Comparison of ENCODE assay signal across 13 cellular contexts in genomic region chr12:46555379-46555778, GRCh38.
DNase-seq lines count a peak whose midpoint lies in the region; ATAC-seq and TF ChIP-seq lines count a peak whose summit lies in the region.
"Had no signal": no experiment of that assay in that cellular context is flagged by ENCODE, and none has a peak within 500 bp of the region (broad histone marks: within the 10 kb centered on the region; RNA-seq: fewer than 3 reads in every experiment).

No MANE protein-coding gene starts in this region.

- H3K27me3 ChIP-seq in adipocyte (replicated peaks; ENCODE audit: control insufficient read depth, insufficient read depth, low read length) (no peaks in the 10 kb centered on the region), tibial artery (no peaks in the 10 kb centered on the region)
- H3K27me3 ChIP-seq: BE2C had no signal

- H3K36me3 Mint-ChIP-seq in activated naive CD4-positive, alpha-beta T cell treated with anti-CD3 and anti-CD28 coated beads for 36 hours (ENCODE audit: low read depth): peaks cover 3% of the 10 kb centered on the region
- peaks cover 7 to 35% of the 10 kb centered on the region in 2 donors for H3K36me3 Mint-ChIP-seq in activated naive CD4-positive, alpha-beta T cell treated with anti-CD3 and anti-CD28 coated beads, Interleukin-2, amount 50 U/mL, for 72 hours
- H3K36me3 Mint-ChIP-seq in stimulated activated naive B cell treated with anti-CD40 and anti-IgM and Interleukin-4, amounts not matched to agents 10 μg/mL and 1 μg/mL and 100 μg/mL, for 72 hours: peaks cover 4% of the 10 kb centered on the region in 2 donors

- H3K4me3 Mint-ChIP-seq in activated naive CD4-positive, alpha-beta T cell treated with anti-CD3 and anti-CD28 coated beads for 36 hours: no peak overlapping the region
- no peak overlapping the region for H3K4me3 Mint-ChIP-seq in stimulated activated naive B cell treated with anti-CD40 and anti-IgM and Interleukin-4, amounts not matched to agents 10 μg/mL and 1 μg/mL and 100 μg/mL, for 72 hours
- H3K4me3 Mint-ChIP-seq: activated CD8-positive, alpha-beta T cell treated with anti-CD3 and anti-CD28 coated beads, Interleukin-2, amount 10 ng/mL, durations not matched to agents 7 days and 5 days had no signal

- H3K4me1 Mint-ChIP-seq in activated naive CD4-positive, alpha-beta T cell treated with anti-CD3 and anti-CD28 coated beads for 36 hours (ENCODE audit: low read depth): peaks cover 56% of the 10 kb centered on the region
- peaks cover 0 to 2% of the 10 kb centered on the region in 2 donors for H3K4me1 Mint-ChIP-seq in stimulated activated naive B cell treated with anti-CD40 and anti-IgM and Interleukin-4, amounts not matched to agents 10 μg/mL and 1 μg/mL and 100 μg/mL, for 72 hours

- ATAC-seq in activated naive CD4-positive, alpha-beta T cell treated with anti-CD3 and anti-CD28 coated beads, Interleukin-2, amount 50 U/mL, for 72 hours: no peak
- ATAC-seq in GM21786 (IDR thresholded peaks at IDR 0.05; ENCODE audit: unreplicated experiment): no peak
- ATAC-seq in stimulated activated naive B cell treated with anti-CD40 and anti-IgM and Interleukin-4, amounts not matched to agents 10 μg/mL and 1 μg/mL and 100 μg/mL, for 72 hours (replicated peaks): no peak
- ATAC-seq: activated CD8-positive, alpha-beta T cell treated with anti-CD3 and anti-CD28 coated beads, Interleukin-2, amount 10 ng/mL, durations not matched to agents 7 days and 5 days had no signal

- DNase-seq in activated naive CD4-positive, alpha-beta T cell treated with anti-CD3 and anti-CD28 coated beads for 36 hours: no peak
- no peak for DNase-seq in activated naive CD4-positive, alpha-beta T cell treated with anti-CD3 and anti-CD28 coated beads, Interleukin-2, amount 50 U/mL, for 72 hours (ENCODE audit: low spot score in 2 of 2)
- peak; percentile 89 for DNase-seq in adipocyte (ENCODE audit: low read depth)
- DNase-seq in hepatic stellate cell (ENCODE audit: low spot score): peak; percentile 31
- no peak for DNase-seq in tibial artery
- DNase-seq in NCI-H2171 treated with DMSO at 0.1 percent for 48 hours (lab: John Stamatoyannopoulos, UW): no peak
- DNase-seq in stimulated activated naive B cell treated with anti-CD40 and anti-IgM and Interleukin-4, amounts not matched to agents 10 μg/mL and 1 μg/mL and 100 μg/mL, for 72 hours: no peak
- DNase-seq: activated CD8-positive, alpha-beta T cell treated with anti-CD3 and anti-CD28 coated beads, Interleukin-2, amount 10 ng/mL, durations not matched to agents 7 days and 5 days; BE2C; NCI-H146; stimulated activated CD4-positive, alpha-beta T cell treated with anti-CD3 and anti-CD28 coated beads, Interleukin-15, amount 100 ng/mL, for 24 hours had no signal

- H3K4me3 ChIP-seq in adipocyte (ENCODE audit: low read length): peak overlapping the region; percentile 65
- no peak overlapping the region for H3K4me3 ChIP-seq in tibial artery

- H3K9me3 ChIP-seq in adipocyte (ENCODE audit: control insufficient read depth, low read length): no peaks in the 10 kb centered on the region
- no peaks in the 10 kb centered on the region for H3K9me3 ChIP-seq in tibial artery
- H3K9me3 ChIP-seq: BE2C had no signal

- peaks cover 3% of the 10 kb centered on the region for H3K9me3 Mint-ChIP-seq in activated naive CD4-positive, alpha-beta T cell treated with anti-CD3 and anti-CD28 coated beads for 36 hours
- H3K9me3 Mint-ChIP-seq in activated naive CD4-positive, alpha-beta T cell treated with anti-CD3 and anti-CD28 coated beads, Interleukin-2, amount 50 U/mL, for 72 hours: peaks cover 8 to 19% of the 10 kb centered on the region in 2 donors
- no peaks in the 10 kb centered on the region for H3K9me3 Mint-ChIP-seq in stimulated activated naive B cell treated with anti-CD40 and anti-IgM and Interleukin-4, amounts not matched to agents 10 μg/mL and 1 μg/mL and 100 μg/mL, for 72 hours

- peak overlapping the region; percentile 70 for H3K27ac Mint-ChIP-seq in activated naive CD4-positive, alpha-beta T cell treated with anti-CD3 and anti-CD28 coated beads for 36 hours
- peak overlapping the region in 1 of 2 donors; percentile 25 for H3K27ac Mint-ChIP-seq in activated naive CD4-positive, alpha-beta T cell treated with anti-CD3 and anti-CD28 coated beads, Interleukin-2, amount 50 U/mL, for 72 hours
- no peak overlapping the region for H3K27ac Mint-ChIP-seq in stimulated activated naive B cell treated with anti-CD40 and anti-IgM and Interleukin-4, amounts not matched to agents 10 μg/mL and 1 μg/mL and 100 μg/mL, for 72 hours
- H3K27ac Mint-ChIP-seq: activated CD8-positive, alpha-beta T cell treated with anti-CD3 and anti-CD28 coated beads, Interleukin-2, amount 10 ng/mL, durations not matched to agents 7 days and 5 days had no signal

- peak overlapping the region; percentile 90 for H3K9ac ChIP-seq in adipocyte (ENCODE audit: low read length)

- no peak for TF ChIP-seq CTCF in tibial artery (IDR thresholded peaks at IDR 0.05)

- intact Hi-C loops in activated naive CD4-positive, alpha-beta T cell treated with anti-CD3 and anti-CD28 coated beads for 36 hours (cut with micrococcal nuclease): loop anchor here (10.0 kb wide), 1 partner anchor 1321 kb away; no protein-coding TSS in a partner anchor
- intact Hi-C loops in tibial artery (cut with DNase I; ENCODE audit: low total_unique reads): no loop called here

- H3K36me3 ChIP-seq in adipocyte (ENCODE audit: control insufficient read depth, insufficient read depth, low read length, severe bottlenecking) (no peaks in the 10 kb centered on the region), tibial artery (no peaks in the 10 kb centered on the region)
- H3K36me3 ChIP-seq: BE2C had no signal

- peak overlapping the region; percentile 52 to 56 for H3K27ac ChIP-seq in tibial artery
- H3K27ac ChIP-seq: RWPE1 had no signal

- H3K4me1 ChIP-seq in adipocyte (ENCODE audit: control insufficient read depth, insufficient read depth, low read length) (peaks cover 76% of the 10 kb centered on the region), tibial artery (peaks cover 0 to 72% (median 41%) of the 10 kb centered on the region in 4 donors)
- H3K4me1 ChIP-seq: BE2C had no signal

- H3K27me3 Mint-ChIP-seq in activated naive CD4-positive, alpha-beta T cell treated with anti-CD3 and anti-CD28 coated beads for 36 hours (ENCODE audit: low read depth): no peaks in the 10 kb centered on the region
- no peaks in the 10 kb centered on the region for H3K27me3 Mint-ChIP-seq in stimulated activated naive B cell treated with anti-CD40 and anti-IgM and Interleukin-4, amounts not matched to agents 10 μg/mL and 1 μg/mL and 100 μg/mL, for 72 hours

- CTCF ChIA-PET in activated naive CD4-positive, alpha-beta T cell treated with anti-CD3 and anti-CD28 coated beads for 36 hours (lab: Charles Lee): no interaction called here

Comparison
In these comparisons a context has a peak if more than half of its experiments do, and no peak if none do; other contexts are left out.
1. DNase-seq: peak in adipocyte (single experiment) and hepatic stellate cell (single experiment); none in activated naive CD4-positive, alpha-beta T cell treated with anti-CD3 and anti-CD28 coated beads for 36 hours (single experiment), activated naive CD4-positive, alpha-beta T cell treated with anti-CD3 and anti-CD28 coated beads, Interleukin-2, amount 50 U/mL, for 72 hours (0 of 2), tibial artery (0 of 2), NCI-H2171 treated with DMSO at 0.1 percent for 48 hours (single experiment) and stimulated activated naive B cell treated with anti-CD40 and anti-IgM and Interleukin-4, amounts not matched to agents 10 μg/mL and 1 μg/mL and 100 μg/mL, for 72 hours (single experiment).